19 cellular contexts compared by ENCODE assay signal in the genomic region with DNA sequence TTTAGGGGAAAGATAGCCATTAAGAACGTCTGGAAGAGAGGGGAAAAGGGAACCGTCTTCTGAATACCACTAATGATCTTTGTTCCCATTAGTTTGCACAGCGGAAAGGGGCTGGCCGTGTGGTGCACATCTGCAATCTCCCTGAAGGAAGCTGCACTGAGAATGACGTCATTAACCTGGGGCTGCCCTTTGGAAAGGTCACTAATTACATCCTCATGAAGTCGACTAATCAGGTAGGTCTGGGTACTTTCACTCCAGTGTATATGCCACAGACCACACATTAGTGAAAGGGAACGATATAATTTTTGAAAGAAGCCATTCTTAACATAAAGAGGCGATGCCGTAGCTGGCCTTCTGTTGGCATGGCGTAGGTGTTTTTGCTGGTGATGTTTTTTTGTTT.
DNase-seq lines count a peak whose midpoint lies in the region; ATAC-seq lines count a peak whose summit lies in the region.
"Had no signal": no experiment of that assay in that cellular context is flagged by ENCODE, and none has a peak within 500 bp of the region (broad histone marks: within the 10 kb centered on the region; RNA-seq: fewer than 3 reads in every experiment).

No MANE protein-coding gene starts in this region.

- no peak overlapping the region for H4K91ac ChIP-seq in trophoblast cell (ENCODE audit: low read depth, low read length)

- no peak overlapping the region for H3K9ac ChIP-seq in trophoblast cell (ENCODE audit: low read length)
- H3K9ac ChIP-seq: KMS-11 had no signal

- H2BK5ac ChIP-seq in trophoblast cell (ENCODE audit: low read depth, low read length, poor library complexity) = no peak overlapping the region

- H3K4ac ChIP-seq in trophoblast cell (ENCODE audit: low read depth, low read length) = no peak overlapping the region

- H3K27me3 Mint-ChIP-seq in stimulated activated naive CD8-positive, alpha-beta T cell treated with anti-CD3 and anti-CD28 coated beads, Interleukin-15, amount 100 ng/mL, for 72 hours = no peaks in the 10 kb centered on the region
- no peaks in the 10 kb centered on the region for H3K27me3 Mint-ChIP-seq in activated naive CD8-positive, alpha-beta T cell treated with anti-CD3 and anti-CD28 coated beads, Interleukin-2, amount 50 U/mL, for 24 hours

- no peak overlapping the region for H3K18ac ChIP-seq in trophoblast cell (ENCODE audit: low read length)

- H3K27ac ChIP-seq in trophoblast cell (ENCODE audit: low read depth, low read length) = no peak overlapping the region
- H3K27ac ChIP-seq: A549, KMS-11, RWPE1 had no signal

- no peak overlapping the region for H3K23ac ChIP-seq in trophoblast cell (ENCODE audit: low read length)

- peaks cover 12% of the 10 kb centered on the region for H3K79me1 ChIP-seq in trophoblast cell (ENCODE audit: low read length)

- DNase-seq in stimulated activated naive CD8-positive, alpha-beta T cell treated with anti-CD3 and anti-CD28 coated beads, Interleukin-15, Interleukin-2, amounts not matched to agents 100 U/mL and 50 U/mL, for 24 hours = no peak
- DNase-seq in stimulated activated naive CD8-positive, alpha-beta T cell treated with anti-CD3 and anti-CD28 coated beads, Interleukin-15, amount 100 ng/mL, for 72 hours = no peak
- no peak for DNase-seq in activated naive CD8-positive, alpha-beta T cell treated with anti-CD3 and anti-CD28 coated beads, Interleukin-2, amount 50 U/mL, for 24 hours
- no peak for DNase-seq in trophoblast cell
- DNase-seq in DMS114 treated with DMSO at 0.1 percent for 48 hours (lab: John Stamatoyannopoulos, UW; ENCODE audit: unreplicated experiment) = no peak
- DNase-seq: DND-41; NCI-H1092 treated with DMSO at 0.1 percent for 48 hours; NCI-H1436 treated with DMSO at 0.1 percent for 48 hours; NCI-H1930; NK-92 treated with Interleukin-12 subunit alpha and Interleukin-12 subunit beta, amount 100 ng/mL, for 24 hours; SHP77 treated with DMSO at 0.1 percent for 48 hours had no signal

- H3K27ac Mint-ChIP-seq in stimulated activated naive CD8-positive, alpha-beta T cell treated with anti-CD3 and anti-CD28 coated beads, Interleukin-15, amount 100 ng/mL, for 72 hours = peak overlapping the region in 1 of 2 donors; percentile 3
- H3K27ac Mint-ChIP-seq in activated naive CD8-positive, alpha-beta T cell treated with anti-CD3 and anti-CD28 coated beads, Interleukin-2, amount 50 U/mL, for 24 hours = peak overlapping the region; percentile 52
- H3K27ac Mint-ChIP-seq: B cell, GM23338 had no signal

- no peak overlapping the region for H3K4me3 ChIP-seq in trophoblast cell (ENCODE audit: low read depth, low read length)
- H3K4me3 ChIP-seq: A549, GM23338, HAP-1 had no signal

- H4K8ac ChIP-seq in trophoblast cell (ENCODE audit: low read depth, low read length) = no peak overlapping the region

- no peak overlapping the region for H4K12ac ChIP-seq in trophoblast cell (ENCODE audit: low read depth, low read length)

- no peaks in the 10 kb centered on the region for H3K9me3 ChIP-seq in trophoblast cell (ENCODE audit: insufficient read depth, low read depth, low read length)
- H3K9me3 ChIP-seq: A549, HAP-1 had no signal

- H3K4me1 Mint-ChIP-seq in stimulated activated naive CD8-positive, alpha-beta T cell treated with anti-CD3 and anti-CD28 coated beads, Interleukin-15, amount 100 ng/mL, for 72 hours = peaks cover 85% of the 10 kb centered on the region
- H3K4me1 Mint-ChIP-seq in activated naive CD8-positive, alpha-beta T cell treated with anti-CD3 and anti-CD28 coated beads, Interleukin-2, amount 50 U/mL, for 24 hours = peaks cover 29% of the 10 kb centered on the region
- H3K4me1 Mint-ChIP-seq: GM23338 had no signal

- no peak overlapping the region for H2AFZ ChIP-seq in trophoblast cell (ENCODE audit: insufficient read depth, low read length, poor library complexity)
- H2AFZ ChIP-seq: GM23338 had no signal

- peak; percentile 53 for ATAC-seq in stimulated activated naive CD8-positive, alpha-beta T cell treated with anti-CD3 and anti-CD28 coated beads, Interleukin-15, Interleukin-2, amounts not matched to agents 100 U/mL and 50 U/mL, for 24 hours
- no peak for ATAC-seq in stimulated activated naive CD8-positive, alpha-beta T cell treated with anti-CD3 and anti-CD28 coated beads, Interleukin-15, amount 100 ng/mL, for 72 hours
- peak; percentile 60 for ATAC-seq in activated naive CD8-positive, alpha-beta T cell treated with anti-CD3 and anti-CD28 coated beads, Interleukin-2, amount 50 U/mL, for 24 hours
- ATAC-seq in GM19463 (IDR thresholded peaks at IDR 0.05; ENCODE audit: unreplicated experiment) (no peak), HG03108 (IDR thresholded peaks at IDR 0.05; ENCODE audit: unreplicated experiment) (no peak)
- ATAC-seq: A549 had no signal

- H2BK12ac ChIP-seq in trophoblast cell (ENCODE audit: low read length) = no peak overlapping the region

- no peak overlapping the region for H3K14ac ChIP-seq in trophoblast cell (ENCODE audit: low read length)

- H2BK120ac ChIP-seq in trophoblast cell (ENCODE audit: insufficient read depth, low read length, poor library complexity) = no peak overlapping the region

- H3K9me3 Mint-ChIP-seq in stimulated activated naive CD8-positive, alpha-beta T cell treated with anti-CD3 and anti-CD28 coated beads, Interleukin-15, amount 100 ng/mL, for 72 hours = peaks cover 0 to 5% of the 10 kb centered on the region in 2 donors
- H3K9me3 Mint-ChIP-seq in activated naive CD8-positive, alpha-beta T cell treated with anti-CD3 and anti-CD28 coated beads, Interleukin-2, amount 50 U/mL, for 24 hours = no peaks in the 10 kb centered on the region
- H3K9me3 Mint-ChIP-seq: GM23338 had no signal

- no peaks in the 10 kb centered on the region for H3K79me2 ChIP-seq in trophoblast cell (ENCODE audit: control insufficient read depth, insufficient read depth, low read length, poor library complexity)

- peak overlapping the region; percentile 38 for H3K4me2 ChIP-seq in trophoblast cell (ENCODE audit: low read length)
- H3K4me2 ChIP-seq: A549, GM23338, KMS-11 had no signal

- no CpG with 5 or more reads among the region's 10 CpGs for WGBS in trophoblast cell (ENCODE audit: extremely low coverage, insufficient coverage, insufficient read length)

- no peak overlapping the region for H3K4me3 Mint-ChIP-seq in stimulated activated naive CD8-positive, alpha-beta T cell treated with anti-CD3 and anti-CD28 coated beads, Interleukin-15, amount 100 ng/mL, for 72 hours
- no peak overlapping the region for H3K4me3 Mint-ChIP-seq in activated naive CD8-positive, alpha-beta T cell treated with anti-CD3 and anti-CD28 coated beads, Interleukin-2, amount 50 U/mL, for 24 hours
- H3K4me3 Mint-ChIP-seq: B cell, GM23338 had no signal

- H3K36me3 ChIP-seq in trophoblast cell (ENCODE audit: control insufficient read depth in 1 of 2, insufficient read depth in 2 of 2, low read length in 2 of 2) = no peaks in the 10 kb centered on the region
- H3K36me3 ChIP-seq: HAP-1 had no signal

- no peaks in the 10 kb centered on the region for H3K27me3 ChIP-seq in trophoblast cell (ENCODE audit: insufficient read depth, low read length)

- no peak overlapping the region for H2AK5ac ChIP-seq in trophoblast cell (ENCODE audit: low read length)

- no peaks in the 10 kb centered on the region for H3K36me3 Mint-ChIP-seq in activated naive CD8-positive, alpha-beta T cell treated with anti-CD3 and anti-CD28 coated beads, Interleukin-2, amount 50 U/mL, for 24 hours (ENCODE audit: low read depth)

- peaks cover 6 to 23% of the 10 kb centered on the region in 2 experiments for H3K4me1 ChIP-seq in trophoblast cell (ENCODE audit: control insufficient read depth in 1 of 2, insufficient read depth in 2 of 2, low read length in 2 of 2)
- H3K4me1 ChIP-seq: HAP-1 had no signal

Comparison
In these comparisons a context has a peak if more than half of its experiments do, and no peak if none do; other contexts are left out.
1. ATAC-seq: peak in stimulated activated naive CD8-positive, alpha-beta T cell treated with anti-CD3 and anti-CD28 coated beads, Interleukin-15, Interleukin-2, amounts not matched to agents 100 U/mL and 50 U/mL, for 24 hours (single experiment) and activated naive CD8-positive, alpha-beta T cell treated with anti-CD3 and anti-CD28 coated beads, Interleukin-2, amount 50 U/mL, for 24 hours (single experiment); none in stimulated activated naive CD8-positive, alpha-beta T cell treated with anti-CD3 and anti-CD28 coated beads, Interleukin-15, amount 100 ng/mL, for 72 hours (single experiment), GM19463 (single experiment) and HG03108 (single experiment).